Comparison of ENCODE assay signal across 9 cellular contexts in genomic region chr16:75043175-75043937, GRCh38. TPM values are rescaled to one million over a fixed set of nuclear protein-coding genes. Genes with fewer than 3 reads are reported as not detected.
A peak's percentile ranks its signal among the peaks of the same experiment; 100 is the strongest.
DNase-seq lines count a peak whose midpoint lies in the region; ATAC-seq and TF ChIP-seq lines count a peak whose summit lies in the region.
"Had no signal": no experiment of that assay in that cellular context is flagged by ENCODE, and none has a peak within 500 bp of the region (broad histone marks: within the 10 kb centered on the region; RNA-seq: fewer than 3 reads in every experiment).

No MANE protein-coding gene starts in this region.

- no peak overlapping the region for H4K8ac ChIP-seq in trophoblast cell (ENCODE audit: low read depth, low read length)

- no peak overlapping the region for H4K91ac ChIP-seq in trophoblast cell (ENCODE audit: low read depth, low read length)

- H3K4me3 ChIP-seq in BE2C (ENCODE audit: low read depth, low read length) (no peak overlapping the region), HL-60 (replicated peaks; ENCODE audit: insufficient read depth, low read length) (no peak overlapping the region), A673 (ENCODE audit: low read depth, low read length, poor library complexity, severe bottlenecking) (no peak overlapping the region), trophoblast cell (ENCODE audit: low read depth, low read length) (no peak overlapping the region)

- ATAC-seq in GM19438 (IDR thresholded peaks at IDR 0.05; ENCODE audit: low read depth, unreplicated experiment) = peak; percentile 87
- ATAC-seq in stimulated activated naive CD8-positive, alpha-beta T cell treated with anti-CD3 and anti-CD28 coated beads, Interleukin-15, Interleukin-2, amounts not matched to agents 100 U/mL and 50 U/mL, for 24 hours = no peak

- H3K4me1 ChIP-seq in BE2C (peaks cover 8% of the 10 kb centered on the region), A673 (ENCODE audit: insufficient read depth, low read length, poor library complexity, severe bottlenecking) (peaks cover 19% of the 10 kb centered on the region), trophoblast cell (ENCODE audit: control insufficient read depth in 1 of 2, insufficient read depth in 2 of 2, low read length in 2 of 2) (peaks cover 0 to 3% of the 10 kb centered on the region in 2 experiments)

- intact Hi-C loops in A673 (cut with micrococcal nuclease; ENCODE audit: unreplicated experiment) = loop anchor here (5.0 kb wide), 1 partner anchor 41 kb away; no protein-coding TSS in a partner anchor

- POLR2A ChIA-PET in A673 (lab: Charles Lee; ENCODE audit: low non-redundant PET) = interaction anchor here (0.6 kb wide), 1 partner anchor 515 kb away, joined by 8 read pairs; no protein-coding TSS in a partner anchor

- H3K27me3 ChIP-seq in BE2C (no peaks in the 10 kb centered on the region), HL-60 (ENCODE audit: insufficient read depth, poor library complexity, severe bottlenecking) (no peaks in the 10 kb centered on the region), A673 (replicated peaks; ENCODE audit: insufficient read depth, low read depth, low read length, poor library complexity) (no peaks in the 10 kb centered on the region), trophoblast cell (ENCODE audit: insufficient read depth, low read length) (no peaks in the 10 kb centered on the region)

- TF ChIP-seq POLR2A in erythroblast (IDR thresholded peaks at IDR 0.05; ENCODE audit: low read length) = peak; percentile 59

- no peak overlapping the region for H3K23ac ChIP-seq in trophoblast cell (ENCODE audit: low read length)

- no peak overlapping the region for H4K12ac ChIP-seq in trophoblast cell (ENCODE audit: low read depth, low read length)

- DNase-seq in BE2C (peak; percentile 34), HL-60 (ENCODE audit: low read depth in 1 of 2, low spot score in 1 of 2) (peak in 1 of 2 experiments; percentile 30), erythroblast (lab: John Stamatoyannopoulos, UW) (peak; percentile 92 to 98), germinal center (ENCODE audit: low spot score) (no peak), A673 (ENCODE audit: low spot score) (no peak), trophoblast cell (no peak)
- DNase-seq in stimulated activated naive CD8-positive, alpha-beta T cell treated with anti-CD3 and anti-CD28 coated beads, Interleukin-15, Interleukin-2, amounts not matched to agents 100 U/mL and 50 U/mL, for 24 hours = no peak
- DNase-seq: amniotic stem cell had no signal

- H3K36me3 ChIP-seq in BE2C (no peaks in the 10 kb centered on the region), A673 (ENCODE audit: insufficient read depth, low read length, poor library complexity, severe bottlenecking) (no peaks in the 10 kb centered on the region), trophoblast cell (ENCODE audit: control insufficient read depth in 1 of 2, insufficient read depth in 2 of 2, low read length in 2 of 2) (no peaks in the 10 kb centered on the region)

- peaks cover 2% of the 10 kb centered on the region for H3K79me2 ChIP-seq in trophoblast cell (ENCODE audit: control insufficient read depth, insufficient read depth, low read length, poor library complexity)

- no peaks in the 10 kb centered on the region for H3K79me1 ChIP-seq in trophoblast cell (ENCODE audit: low read length)

- WGBS in trophoblast cell (ENCODE audit: extremely low coverage, insufficient coverage, insufficient read length) = no CpG with 5 or more reads among the region's 2 CpGs

- no peak overlapping the region for H3K18ac ChIP-seq in trophoblast cell (ENCODE audit: low read length)

- BruUV-seq in A673 (replicated peaks; lab: Mats Ljungman, UMichigan) = no TSS peak

- no peak overlapping the region for H2BK5ac ChIP-seq in trophoblast cell (ENCODE audit: low read depth, low read length, poor library complexity)

- no peak overlapping the region for H2BK120ac ChIP-seq in trophoblast cell (ENCODE audit: insufficient read depth, low read length, poor library complexity)

- CTCF ChIA-PET in A673 (lab: Charles Lee) = no interaction called here

- H2AK5ac ChIP-seq in trophoblast cell (ENCODE audit: low read length) = no peak overlapping the region

- H2AFZ ChIP-seq in trophoblast cell (ENCODE audit: insufficient read depth, low read length, poor library complexity) = no peak overlapping the region

- peak overlapping the region; percentile 12; the same call in 1 of the 2 replicates for H3K27ac ChIP-seq in HL-60 (replicated peaks)
- H3K27ac ChIP-seq in A673 (ENCODE audit: low read depth, low read length, poor library complexity, severe bottlenecking) = no peak overlapping the region
- H3K27ac ChIP-seq in trophoblast cell (ENCODE audit: low read depth, low read length) = no peak overlapping the region

- H3K4ac ChIP-seq in trophoblast cell (ENCODE audit: low read depth, low read length) = no peak overlapping the region

- no peak overlapping the region for H3K14ac ChIP-seq in trophoblast cell (ENCODE audit: low read length)

- no peak overlapping the region for H3K9ac ChIP-seq in trophoblast cell (ENCODE audit: low read length)

- TF ChIP-seq CTCF in BE2C (IDR thresholded peaks at IDR 0.05; ENCODE audit: low read depth, low read length) (no peak), HL-60 (IDR thresholded peaks at IDR 0.05; ENCODE audit: insufficient read depth, low read length) (no peak), A673 (conservative IDR thresholded peaks at IDR 0.05; ENCODE audit: low read depth, low read length) (no peak)

- H3K9me3 ChIP-seq in BE2C (no peaks in the 10 kb centered on the region), A673 (ENCODE audit: low read depth, low read length, poor library complexity, severe bottlenecking) (peaks cover 2% of the 10 kb centered on the region), trophoblast cell (ENCODE audit: insufficient read depth, low read depth, low read length) (no peaks in the 10 kb centered on the region)

- H3K4me2 ChIP-seq in trophoblast cell (ENCODE audit: low read length) = no peak overlapping the region

- no peak overlapping the region for H2BK12ac ChIP-seq in trophoblast cell (ENCODE audit: low read length)

RNA-seq across cellular contexts. Expression of gene ZNRF1, which starts 44.5 kb away (rescaled TPM):
- 30.9 TPM for polyA plus RNA-seq in BE2C (2012; ENCODE audit: insufficient read depth, insufficient read length, low read depth)
- total RNA-seq in A673 (2021) = 55.1 and 59.9 TPM in 2 replicates
- polyA plus RNA-seq in trophoblast cell (2013) = 45.7 and 47.3 TPM in 2 replicates

RNA-seq across cellular contexts. Expression of gene WDR59, which starts 58.4 kb away (rescaled TPM):
- 43.5 TPM for polyA plus RNA-seq in BE2C (2012; ENCODE audit: insufficient read depth, insufficient read length, low read depth)
- total RNA-seq in A673 (2021) = 51.4 and 68.8 TPM in 2 replicates
- 33.8 and 36.1 TPM in 2 replicates for polyA plus RNA-seq in trophoblast cell (2013)

Comparison
In these comparisons a context has a peak if more than half of its experiments do, and no peak if none do; other contexts are left out.
1. DNase-seq: peak in BE2C (single experiment) and erythroblast (2 of 2); none in germinal center (single experiment), stimulated activated naive CD8-positive, alpha-beta T cell treated with anti-CD3 and anti-CD28 coated beads, Interleukin-15, Interleukin-2, amounts not matched to agents 100 U/mL and 50 U/mL, for 24 hours (single experiment), A673 (single experiment) and trophoblast cell (0 of 2).